ENCODE assay signal across 8 cellular contexts in genomic region chr16:17578921-17579876, GRCh38.
A peak's percentile ranks its signal among the peaks of the same experiment; 100 is the strongest.
DNase-seq lines count a peak whose midpoint lies in the region; ATAC-seq and TF ChIP-seq lines count a peak whose summit lies in the region.

No MANE protein-coding gene starts in this region.

- H3K9me3 Mint-ChIP-seq in WTC11: peaks cover 17% of the 10 kb centered on the region
- H3K9me3 Mint-ChIP-seq in central memory CD8-positive, alpha-beta T cell: no peaks in the 10 kb centered on the region

- intact Hi-C loops in left colon (cut with DNase I, micrococcal nuclease): loop anchor here in 1 of 2 donors (10.0 kb wide), 1 partner anchor 104 kb away; the partner anchor contains the start of gene XYLT1

- peak overlapping the region; percentile 53 for H3K27ac Mint-ChIP-seq in WTC11
- H3K27ac Mint-ChIP-seq in central memory CD8-positive, alpha-beta T cell (ENCODE audit: low read depth): no peak overlapping the region

- peak; percentile 99 for ATAC-seq in WTC11
- ATAC-seq in central memory CD8-positive, alpha-beta T cell (replicated peaks; ENCODE audit: extremely low read depth, poor library complexity, severe bottlenecking): no peak
- ATAC-seq in left colon: peak; percentile 81

- TF ChIP-seq CTCF in WTC11 (IDR thresholded peaks at IDR 0.05): peak; percentile 75

- H3K36me3 Mint-ChIP-seq in WTC11: peaks cover 12% of the 10 kb centered on the region
- H3K36me3 Mint-ChIP-seq in central memory CD8-positive, alpha-beta T cell (ENCODE audit: insufficient read depth): peaks cover 2% of the 10 kb centered on the region

- peaks cover 10% of the 10 kb centered on the region for H3K4me1 Mint-ChIP-seq in WTC11
- no peaks in the 10 kb centered on the region for H3K4me1 Mint-ChIP-seq in central memory CD8-positive, alpha-beta T cell

- CTCF ChIA-PET in WTC11 (lab: Charles Lee): interaction anchor here (0.5 to 2.3 kb wide), 40 partner anchors 8 to 703 kb away, joined by 3 to 34 read pairs (median 4); partner anchors contain the start of gene XYLT1

- DNase-seq in NCI-H1436 (lab: John Stamatoyannopoulos, UW) (peak; percentile 5), NCI-H1436 treated with DMSO at 0.1 percent for 48 hours (lab: John Stamatoyannopoulos, UW) (no peak), NCI-H1694 (lab: John Stamatoyannopoulos, UW) (peak; percentile 46), WTC11 (ENCODE audit: low spot score) (peak; percentile 83), left colon (peak; percentile 51 to 54), NCI-H226 (no peak)
- DNase-seq in central memory CD8-positive, alpha-beta T cell (ENCODE audit: low spot score in 2 of 2): peak; percentile 20 to 30
- DNase-seq in stimulated activated CD4-positive, alpha-beta T cell treated with anti-CD3 and anti-CD28 coated beads, Interleukin-4, amount 100 ng/mL, for 24 hours: peak; percentile 70

- H3K27me3 Mint-ChIP-seq in WTC11 (ENCODE audit: low read depth): peaks cover 2% of the 10 kb centered on the region
- H3K27me3 Mint-ChIP-seq in central memory CD8-positive, alpha-beta T cell: peaks cover 25% of the 10 kb centered on the region

- POLR2A ChIA-PET in WTC11 (lab: Charles Lee): no interaction called here

- no peak overlapping the region for H3K4me3 Mint-ChIP-seq in WTC11
- no peak overlapping the region for H3K4me3 Mint-ChIP-seq in central memory CD8-positive, alpha-beta T cell

TF ChIP-seq in WTC11, 78 proteins besides CTCF, POLR2A, EP300 and RAD21:
- TF ChIP-seq NFYB (CRISPR knock-in tag; conservative IDR thresholded peaks at IDR 0.05; ENCODE audit: low read depth) (no peak), ETV6 (CRISPR knock-in tag; IDR thresholded peaks at IDR 0.05) (0 out of 2 replicates have a peak, but pooled peaks have one; percentile 28)
TF ChIP-seq in WTC11: peak in this region for 1.

Comparison
In these comparisons a context has a peak if more than half of its experiments do, and no peak if none do; other contexts are left out.
1. DNase-seq: peak in NCI-H1436 (single experiment), NCI-H1694 (single experiment), WTC11 (single experiment), central memory CD8-positive, alpha-beta T cell (2 of 2), left colon (2 of 2) and stimulated activated CD4-positive, alpha-beta T cell treated with anti-CD3 and anti-CD28 coated beads, Interleukin-4, amount 100 ng/mL, for 24 hours (single experiment); none in NCI-H1436 treated with DMSO at 0.1 percent for 48 hours (single experiment) and NCI-H226 (single experiment).